8 cellular contexts compared by ENCODE assay signal in genomic region chr17:62705116-62705515, GRCh38.
DNase-seq lines count a peak whose midpoint lies in the region; ATAC-seq, FAIRE-seq and TF ChIP-seq lines count a peak whose summit lies in the region.

No MANE protein-coding gene starts in this region.

- CTCF ChIA-PET in BJ (lab: Yijun Ruan, JAX): interaction anchor here (0.6 to 1.8 kb wide), 4 partner anchors 123 to 702 kb away, joined by 3 to 5 read pairs (median 3); no protein-coding TSS in a partner anchor

- no peaks in the 10 kb centered on the region for H3K9me3 Mint-ChIP-seq in naive thymus-derived CD8-positive, alpha-beta T cell

- DNase-seq in BJ (ENCODE audit: low read depth): no peak
- DNase-seq in RPMI7951 (ENCODE audit: low read depth): peak; percentile 19
- DNase-seq in esophagus muscularis mucosa (ENCODE audit: extremely low spot score): no peak
- DNase-seq in naive thymus-derived CD8-positive, alpha-beta T cell: peak in 1 of 10 donors; percentile 4
- no peak for DNase-seq in GM12891 (ENCODE audit: insufficient read length, low spot score)
- no peak for DNase-seq in foreskin melanocyte
- no peak for DNase-seq in NCI-H526 treated with DMSO at 0.1 percent for 48 hours (lab: John Stamatoyannopoulos, UW)

- H3K4me1 ChIP-seq in esophagus muscularis mucosa: peaks cover 20 to 29% (median 26%) of the 10 kb centered on the region in 4 donors

- intact Hi-C loops in esophagus muscularis mucosa (cut with DNase I): loop anchor here (2.0 to 10.0 kb wide), 2 partner anchors 264 to 370 kb away; no protein-coding TSS in a partner anchor

- no peak for TF ChIP-seq EP300 in esophagus muscularis mucosa (IDR thresholded peaks at IDR 0.05)

- H3K27me3 ChIP-seq in BJ (ENCODE audit: control insufficient read depth, insufficient read depth, low read length) (no peaks in the 10 kb centered on the region), esophagus muscularis mucosa (peaks cover 0 to 5% (median 0%) of the 10 kb centered on the region in 4 donors)

- H3K4me3 ChIP-seq in BJ (ENCODE audit: low read depth, low read length) (peak overlapping the region; percentile 56), esophagus muscularis mucosa (peak overlapping the region; percentile 65 to 90 (median 72))

- peaks cover 0 to 7% (median 1%) of the 10 kb centered on the region in 5 donors for H3K27me3 Mint-ChIP-seq in naive thymus-derived CD8-positive, alpha-beta T cell

- no peak for ATAC-seq in naive thymus-derived CD8-positive, alpha-beta T cell
- no peak for ATAC-seq in HG03025 (IDR thresholded peaks at IDR 0.05; ENCODE audit: low FRiP score, unreplicated experiment)

- peaks cover 0 to 8% (median 4%) of the 10 kb centered on the region in 4 donors for H3K4me1 Mint-ChIP-seq in naive thymus-derived CD8-positive, alpha-beta T cell

- H3K9me3 ChIP-seq in esophagus muscularis mucosa: peaks cover 0 to 8% (median 6%) of the 10 kb centered on the region in 4 donors

- peak overlapping the region in 2 of 10 donors; percentile 47 to 65 for H3K27ac Mint-ChIP-seq in naive thymus-derived CD8-positive, alpha-beta T cell

- TF ChIP-seq POLR2A in esophagus muscularis mucosa (IDR thresholded peaks at IDR 0.05; ENCODE audit: low read depth) (no peak), GM12891 (IDR thresholded peaks at IDR 0.05; ENCODE audit: low read depth, low read length) (no peak)

- H3K36me3 Mint-ChIP-seq in naive thymus-derived CD8-positive, alpha-beta T cell: no peaks in the 10 kb centered on the region

- FAIRE-seq in GM12891 (lab: Jason Lieb, UNC): no peak

- peak overlapping the region; percentile 61 to 82 (median 74) for H3K27ac ChIP-seq in esophagus muscularis mucosa (replicated peaks in 1 of 4)

- H3K36me3 ChIP-seq in BJ (ENCODE audit: control insufficient read depth, insufficient read depth, low read length): no peaks in the 10 kb centered on the region
- no peaks in the 10 kb centered on the region for H3K36me3 ChIP-seq in esophagus muscularis mucosa

- peak overlapping the region; percentile 49 to 88 (median 78) for H3K4me3 Mint-ChIP-seq in naive thymus-derived CD8-positive, alpha-beta T cell

- POLR2A ChIA-PET in BJ (lab: Charles Lee): no interaction called here
- POLR2A ChIA-PET in naive thymus-derived CD8-positive, alpha-beta T cell (lab: Charles Lee): no interaction called here

- 69% methylated on average over 6 of the region's 7 CpGs for WGBS in esophagus muscularis mucosa

- TF ChIP-seq CTCF in BJ (IDR thresholded peaks at IDR 0.05; ENCODE audit: insufficient read depth, low read depth, low read length) (no peak), esophagus muscularis mucosa (IDR thresholded peaks at IDR 0.05) (no peak)

TF ChIP-seq in GM12891, 5 proteins besides CTCF, POLR2A, EP300 and RAD21:
- TF ChIP-seq PAX5 (IDR thresholded peaks at IDR 0.05; ENCODE audit: insufficient read depth, low read length, severe bottlenecking) (no peak), TAF1 (IDR thresholded peaks at IDR 0.05; ENCODE audit: low read depth, low read length) (no peak), POLR2AphosphoS5 (IDR thresholded peaks at IDR 0.05; ENCODE audit: low read depth, low read length) (no peak), SPI1 (IDR thresholded peaks at IDR 0.05; ENCODE audit: low read depth, low read length) (no peak), POU2F2 (IDR thresholded peaks at IDR 0.05; ENCODE audit: low read depth, low read length) (no peak)
